ENCODE assay signal across 9 cellular contexts in the genomic region with DNA sequence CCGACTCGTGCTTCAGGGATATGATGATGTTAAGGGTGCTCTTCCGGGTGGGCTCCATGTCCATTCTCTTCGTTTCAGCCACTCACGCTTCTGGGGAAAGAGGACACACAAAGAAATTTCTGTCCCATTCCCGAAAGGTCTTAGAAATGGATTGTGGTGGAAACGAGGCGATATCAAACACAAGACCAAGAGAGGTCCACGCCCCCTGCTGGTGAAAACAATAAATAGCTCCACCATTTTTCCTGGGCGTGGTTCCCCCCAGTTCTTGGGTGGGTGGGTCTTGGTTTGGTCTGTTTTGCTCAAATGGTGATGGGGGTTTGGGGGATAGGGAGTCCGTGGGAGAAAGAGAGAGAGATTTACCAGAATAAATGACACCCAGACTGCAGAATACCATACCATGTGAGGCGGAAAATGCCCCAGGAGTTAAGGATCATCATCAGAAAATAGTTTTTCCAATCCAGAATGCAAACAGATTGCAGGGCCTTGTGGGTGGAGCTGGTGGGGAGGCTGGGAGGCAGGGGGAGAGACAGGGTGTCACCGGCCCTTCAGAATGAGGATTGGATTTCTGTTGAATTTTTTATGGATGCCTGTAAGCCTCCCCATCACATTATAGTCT. TPM values are rescaled to one million over a fixed set of nuclear protein-coding genes. Genes with fewer than 3 reads are reported as not detected.
DNase-seq lines count a peak whose midpoint lies in the region; ATAC-seq and TF ChIP-seq lines count a peak whose summit lies in the region.
"Had no signal": no experiment of that assay in that cellular context is flagged by ENCODE, and none has a peak within 500 bp of the region (broad histone marks: within the 10 kb centered on the region; RNA-seq: fewer than 3 reads in every experiment).

No MANE protein-coding gene starts in this region.

- no peak overlapping the region for H3K27ac ChIP-seq in OCI-LY7 (ENCODE audit: low read depth, low read length, poor library complexity, severe bottlenecking)
- peak overlapping the region; percentile 14 for H3K27ac ChIP-seq in temporal lobe (ENCODE audit: low read depth, low read length)
- H3K27ac ChIP-seq: SK-N-MC had no signal

- no peak overlapping the region for H3K4me3 ChIP-seq in OCI-LY7 (ENCODE audit: low read depth, low read length, poor library complexity, severe bottlenecking)
- H3K4me3 ChIP-seq: SK-N-MC had no signal

- no peaks in the 10 kb centered on the region for H4K20me1 ChIP-seq in OCI-LY7 (ENCODE audit: insufficient read depth, low read length)

- no peaks in the 10 kb centered on the region for H3K79me2 ChIP-seq in OCI-LY7 (ENCODE audit: insufficient read depth, low read depth, low read length)

- no peaks in the 10 kb centered on the region for H3K4me1 ChIP-seq in OCI-LY7 (ENCODE audit: insufficient read depth, low read length, poor library complexity, severe bottlenecking)

- DNase-seq in CD1c-positive myeloid dendritic cell (ENCODE audit: extremely low spot score) (peak; percentile 42), OCI-LY7 (ENCODE audit: low spot score) (peak; percentile 29), foreskin melanocyte (peak; percentile 19)
- DNase-seq in stimulated activated naive CD4-positive, alpha-beta T cell treated with Interleukin-2 at 50 U/mL for 16 hours (lab: John Stamatoyannopoulos, UW): no peak

- no peak overlapping the region for H2AFZ ChIP-seq in OCI-LY7 (ENCODE audit: low read length)

- no peaks in the 10 kb centered on the region for H3K9me2 ChIP-seq in OCI-LY7 (ENCODE audit: insufficient read depth, low read length)

- CTCF ChIA-PET in OCI-LY7 (lab: Charles Lee; ENCODE audit: unreplicated experiment): interaction anchor here (0.6 kb wide), 1 partner anchor 1656 kb away, joined by 3 read pairs; no protein-coding TSS in a partner anchor

- intact Hi-C loops in OCI-LY7 (cut with micrococcal nuclease; ENCODE audit: unreplicated experiment): no loop called here

- no peak for ATAC-seq in GM19455 (IDR thresholded peaks at IDR 0.05; ENCODE audit: unreplicated experiment)
- no peak for ATAC-seq in HG02852 (IDR thresholded peaks at IDR 0.05; ENCODE audit: unreplicated experiment)

- POLR2A ChIA-PET in OCI-LY7 (lab: Charles Lee): no interaction called here

- H3K9me3 ChIP-seq in OCI-LY7 (ENCODE audit: low read length): no peaks in the 10 kb centered on the region

- TF ChIP-seq CTCF in GM12873 (IDR thresholded peaks at IDR 0.05; ENCODE audit: insufficient read depth, low read depth, low read length, missing control alignments) (peak; percentile 74), OCI-LY7 (conservative IDR thresholded peaks at IDR 0.05; ENCODE audit: low read length) (peak; percentile 78)

- BruUV-seq in OCI-LY7 (replicated peaks; lab: Mats Ljungman, UMichigan): no TSS peak

- H3K4me2 ChIP-seq in OCI-LY7 (ENCODE audit: low read length): no peak overlapping the region

- H3K36me3 ChIP-seq in OCI-LY7 (ENCODE audit: insufficient read depth, low read length): no peaks in the 10 kb centered on the region

RNA-seq across cellular contexts. Expression of a gene that starts 55.6 kb away (rescaled TPM):
- not detected in 2 replicates for total RNA-seq in OCI-LY7 (2014; rRNA removed; shearing (Covaris generic))
- not detected in 2 replicates for total RNA-seq in OCI-LY7 (2022)
- total RNA-seq in temporal lobe: 13.8 TPM

Comparison
In these comparisons a context has a peak if more than half of its experiments do, and no peak if none do; other contexts are left out.
1. RNA of a gene that starts 55.6 kb away (total RNA-seq): 13.8 TPM in temporal lobe (single experiment); not detected in OCI-LY7; every median in the first group is over 10 times any median in the second.